Comparison of ENCODE assay signal across 15 cellular contexts in genomic region chr9:16445141-16445920, GRCh38.
DNase-seq lines count a peak whose midpoint lies in the region; ATAC-seq, FAIRE-seq and TF ChIP-seq lines count a peak whose summit lies in the region.
"Had no signal": no experiment of that assay in that cellular context is flagged by ENCODE, and none has a peak within 500 bp of the region (broad histone marks: within the 10 kb centered on the region; RNA-seq: fewer than 3 reads in every experiment).

No MANE protein-coding gene starts in this region.

- no peaks in the 10 kb centered on the region for H4K20me1 ChIP-seq in HepG2 (ENCODE audit: insufficient read depth, low read length)

- H3K4me2 ChIP-seq in HepG2 (ENCODE audit: low read depth, low read length): no peak overlapping the region
- H3K4me2 ChIP-seq: neural progenitor cell had no signal

- no peak for TF ChIP-seq RAD21 in HepG2 (CRISPR knock-in tag; IDR thresholded peaks at IDR 0.05)

- peak; percentile 41 for DNase-seq in DMS153 (lab: John Stamatoyannopoulos, UW)
- peak; percentile 27 for DNase-seq in M059J (ENCODE audit: low read depth)
- DNase-seq in dedifferentiated amniotic fluid mesenchymal stem cell (ENCODE audit: extremely low spot score): peak; percentile 37
- DNase-seq in HepG2 (ENCODE audit: low spot score): peak; percentile 0
- no peak for DNase-seq in activated naive CD8-positive, alpha-beta T cell treated with anti-CD3 and anti-CD28 coated beads, Interleukin-2, amount 50 U/mL, for 24 hours
- DNase-seq in pancreas: no peak
- DNase-seq in NCI-H1694 (lab: John Stamatoyannopoulos, UW): no peak
- no peak for DNase-seq in effector memory CD4-positive, alpha-beta T cell
- DNase-seq: C1 segment of cervical spinal cord; NCI-H146; stimulated activated naive B cell treated with anti-CD40 and anti-IgM and Interleukin-4, amounts not matched to agents 10 μg/mL and 1 μg/mL and 100 μg/mL, for 72 hours had no signal

- H3K4me3 ChIP-seq in HepG2 (replicated peaks in 1 of 3; ENCODE audit: insufficient read depth in 1 of 3, low read depth in 2 of 3, low read length in 3 of 3) (no peak overlapping the region), pancreas (no peak overlapping the region)
- no peak overlapping the region for H3K4me3 ChIP-seq in effector memory CD4-positive, alpha-beta T cell (ENCODE audit: insufficient read depth, low read depth, low read length, poor library complexity, severe bottlenecking)
- H3K4me3 ChIP-seq: neural progenitor cell had no signal

- ATAC-seq in HepG2: no peak
- no peak for ATAC-seq in activated naive CD8-positive, alpha-beta T cell treated with anti-CD3 and anti-CD28 coated beads, Interleukin-2, amount 50 U/mL, for 24 hours
- ATAC-seq in pancreas: no peak
- ATAC-seq: HCT116; stimulated activated naive B cell treated with anti-CD40 and anti-IgM and Interleukin-4, amounts not matched to agents 10 μg/mL and 1 μg/mL and 100 μg/mL, for 72 hours had no signal

- H3K27ac ChIP-seq in HepG2 (ENCODE audit: extremely low read length, insufficient read depth, low read length) (no peak overlapping the region), pancreas (no peak overlapping the region)
- no peak overlapping the region for H3K27ac ChIP-seq in effector memory CD4-positive, alpha-beta T cell (ENCODE audit: insufficient read depth, low read length, poor library complexity, severe bottlenecking)
- H3K27ac ChIP-seq: neural progenitor cell had no signal

- no peak overlapping the region for H3K9ac ChIP-seq in HepG2 (ENCODE audit: insufficient read depth, low read depth, low read length)
- H3K9ac ChIP-seq: neural progenitor cell had no signal

- H3K9me3 ChIP-seq in HepG2 (ENCODE audit: low read length) (no peaks in the 10 kb centered on the region), pancreas (no peaks in the 10 kb centered on the region)
- no peaks in the 10 kb centered on the region for H3K9me3 ChIP-seq in effector memory CD4-positive, alpha-beta T cell (ENCODE audit: control insufficient read depth, low read length)

- no TSS peak for BruUV-seq in HepG2 (replicated peaks; lab: Mats Ljungman, UMichigan)

- intact Hi-C loops in HepG2 (cut with micrococcal nuclease; ENCODE audit: unreplicated experiment): no loop called here
- intact Hi-C loops in pancreas (cut with DNase I): no loop called here

- no peak overlapping the region for H3K27ac Mint-ChIP-seq in activated naive CD8-positive, alpha-beta T cell treated with anti-CD3 and anti-CD28 coated beads, Interleukin-2, amount 50 U/mL, for 24 hours
- H3K27ac Mint-ChIP-seq: mesothelial cell of epicardium; neural progenitor cell; stimulated activated naive B cell treated with anti-CD40 and anti-IgM and Interleukin-4, amounts not matched to agents 10 μg/mL and 1 μg/mL and 100 μg/mL, for 72 hours had no signal

- no peak overlapping the region for H3K4me3 Mint-ChIP-seq in activated naive CD8-positive, alpha-beta T cell treated with anti-CD3 and anti-CD28 coated beads, Interleukin-2, amount 50 U/mL, for 24 hours
- H3K4me3 Mint-ChIP-seq: mesothelial cell of epicardium; neural progenitor cell; stimulated activated naive B cell treated with anti-CD40 and anti-IgM and Interleukin-4, amounts not matched to agents 10 μg/mL and 1 μg/mL and 100 μg/mL, for 72 hours had no signal

- TF ChIP-seq POLR2A in HepG2 (IDR thresholded peaks at IDR 0.05; ENCODE audit: insufficient read depth in 1 of 2, low read depth in 2 of 2, low read length in 2 of 2): no peak

- H3K4me1 Mint-ChIP-seq in activated naive CD8-positive, alpha-beta T cell treated with anti-CD3 and anti-CD28 coated beads, Interleukin-2, amount 50 U/mL, for 24 hours: no peaks in the 10 kb centered on the region
- H3K4me1 Mint-ChIP-seq: stimulated activated naive B cell treated with anti-CD40 and anti-IgM and Interleukin-4, amounts not matched to agents 10 μg/mL and 1 μg/mL and 100 μg/mL, for 72 hours had no signal

- CTCF ChIA-PET in HepG2 (lab: Yijun Ruan, JAX; ENCODE audit: low intra/inter-chr PET ratio, low total read pairs): no interaction called here

- no peaks in the 10 kb centered on the region for H3K9me3 Mint-ChIP-seq in activated naive CD8-positive, alpha-beta T cell treated with anti-CD3 and anti-CD28 coated beads, Interleukin-2, amount 50 U/mL, for 24 hours
- H3K9me3 Mint-ChIP-seq: mesothelial cell of epicardium; neural progenitor cell; stimulated activated naive B cell treated with anti-CD40 and anti-IgM and Interleukin-4, amounts not matched to agents 10 μg/mL and 1 μg/mL and 100 μg/mL, for 72 hours had no signal

- in situ Hi-C loops in HepG2 (cut with HindIII; ENCODE audit: extremely low pct_ligation_motif_present, low pct_unique_long_range_greater_than_20kb): no loop called here

- no peaks in the 10 kb centered on the region for H3K27me3 ChIP-seq in HepG2 (ENCODE audit: control insufficient read depth in 1 of 2, insufficient read depth in 2 of 2, low read length in 2 of 2)
- no peaks in the 10 kb centered on the region for H3K27me3 ChIP-seq in pancreas
- H3K27me3 ChIP-seq in effector memory CD4-positive, alpha-beta T cell (replicated peaks; ENCODE audit: control insufficient read depth, insufficient read depth, low read length, poor library complexity, severe bottlenecking): no peaks in the 10 kb centered on the region
- H3K27me3 ChIP-seq: neural progenitor cell had no signal

- H3K36me3 ChIP-seq in HepG2 (replicated peaks in 1 of 2; ENCODE audit: control insufficient read depth in 1 of 2, insufficient read depth in 2 of 2, low read length in 2 of 2) (no peaks in the 10 kb centered on the region), pancreas (no peaks in the 10 kb centered on the region)
- no peaks in the 10 kb centered on the region for H3K36me3 ChIP-seq in effector memory CD4-positive, alpha-beta T cell (ENCODE audit: control insufficient read depth, insufficient read depth, low read length)
- H3K36me3 ChIP-seq: neural progenitor cell had no signal

- no peaks in the 10 kb centered on the region for H3K36me3 Mint-ChIP-seq in activated naive CD8-positive, alpha-beta T cell treated with anti-CD3 and anti-CD28 coated beads, Interleukin-2, amount 50 U/mL, for 24 hours (ENCODE audit: low read depth)
- H3K36me3 Mint-ChIP-seq: mesothelial cell of epicardium; stimulated activated naive B cell treated with anti-CD40 and anti-IgM and Interleukin-4, amounts not matched to agents 10 μg/mL and 1 μg/mL and 100 μg/mL, for 72 hours had no signal

- H3K4me1 ChIP-seq in HepG2 (ENCODE audit: insufficient read depth, low read length): no peaks in the 10 kb centered on the region
- H3K4me1 ChIP-seq in pancreas: no peaks in the 10 kb centered on the region
- H3K4me1 ChIP-seq in effector memory CD4-positive, alpha-beta T cell (ENCODE audit: control insufficient read depth, insufficient read depth, low read length, poor library complexity, severe bottlenecking): no peaks in the 10 kb centered on the region
- H3K4me1 ChIP-seq: neural progenitor cell had no signal

- POLR2A ChIA-PET in HepG2 (lab: Yijun Ruan, JAX): no interaction called here

- H3K79me2 ChIP-seq in HepG2 (ENCODE audit: insufficient read depth, low read length): no peaks in the 10 kb centered on the region

- TF ChIP-seq EP300 in HepG2 (IDR thresholded peaks at IDR 0.05; ENCODE audit: low read depth in 2 of 2, low read length in 2 of 2) (no peak), HepG2 (CRISPR knock-in tag; IDR thresholded peaks at IDR 0.05; ENCODE audit: borderline replicate concordance) (no peak)

- no peak overlapping the region for H2AFZ ChIP-seq in HepG2 (ENCODE audit: low read length)
- H2AFZ ChIP-seq: neural progenitor cell had no signal

- no peaks in the 10 kb centered on the region for H3K27me3 Mint-ChIP-seq in activated naive CD8-positive, alpha-beta T cell treated with anti-CD3 and anti-CD28 coated beads, Interleukin-2, amount 50 U/mL, for 24 hours
- H3K27me3 Mint-ChIP-seq: stimulated activated naive B cell treated with anti-CD40 and anti-IgM and Interleukin-4, amounts not matched to agents 10 μg/mL and 1 μg/mL and 100 μg/mL, for 72 hours had no signal

- FAIRE-seq in HepG2 (lab: Jason Lieb, UNC) (no peak), pancreas (lab: Jason Lieb, UNC) (no peak)
- FAIRE-seq: GM12891 had no signal

- TF ChIP-seq CTCF in HepG2 (CRISPR knock-in tag; IDR thresholded peaks at IDR 0.05): no peak
- no peak for TF ChIP-seq CTCF in pancreas (IDR thresholded peaks at IDR 0.05)

- WGBS in HepG2 (ENCODE audit: low lambda C conversion rate): 3% methylated on average over 7 of the region's 7 CpGs
- 52 to 56% methylated on average over 7 of the region's 7 CpGs for WGBS in pancreas, 2 donors

TF ChIP-seq in HepG2, 621 proteins besides CTCF, POLR2A, EP300 and RAD21 (continues in another document):
- TF ChIP-seq NR3C1 (CRISPR knock-in tag; IDR thresholded peaks at IDR 0.05): no peak
- no peak for TF ChIP-seq TARDBP (CRISPR knock-in tag; IDR thresholded peaks at IDR 0.05)
- TF ChIP-seq HOMEZ (CRISPR knock-in tag; IDR thresholded peaks at IDR 0.05; ENCODE audit: low read depth): no peak
- TF ChIP-seq POGK (CRISPR knock-in tag; conservative IDR thresholded peaks at IDR 0.05): no peak

Comparison
In these comparisons a context has a peak if more than half of its experiments do, and no peak if none do; other contexts are left out.
1. DNase-seq: peak in DMS153 (single experiment), M059J (single experiment), dedifferentiated amniotic fluid mesenchymal stem cell (single experiment) and HepG2 (single experiment); none in activated naive CD8-positive, alpha-beta T cell treated with anti-CD3 and anti-CD28 coated beads, Interleukin-2, amount 50 U/mL, for 24 hours (single experiment), pancreas (0 of 6), NCI-H1694 (single experiment) and effector memory CD4-positive, alpha-beta T cell (0 of 3).